Comparison of ENCODE assay signal across 21 cellular contexts in the genomic region with DNA sequence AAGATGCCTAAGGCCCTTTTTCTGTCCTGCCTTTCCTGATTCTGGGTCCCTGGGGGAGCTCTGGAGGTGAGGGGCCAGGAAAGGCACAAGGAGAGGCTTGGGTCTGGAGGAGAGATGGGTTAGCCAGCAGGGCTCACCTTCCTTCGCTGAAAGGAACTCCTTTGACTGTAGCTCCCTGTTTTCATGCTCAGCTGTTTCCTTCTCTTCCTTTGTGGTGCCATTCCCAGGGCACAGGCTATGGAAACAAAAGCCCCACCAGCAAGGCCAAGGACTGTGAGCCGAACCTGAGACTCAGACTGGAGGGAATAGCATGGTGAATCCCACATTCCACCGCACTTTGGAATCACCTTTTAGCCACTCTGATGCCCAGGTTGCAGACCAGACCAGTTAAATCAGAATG. TPM values are rescaled to one million over a fixed set of nuclear protein-coding genes. Genes with fewer than 3 reads are reported as not detected.
DNase-seq lines count a peak whose midpoint lies in the region; ATAC-seq lines count a peak whose summit lies in the region.
"Had no signal": no experiment of that assay in that cellular context is flagged by ENCODE, and none has a peak within 500 bp of the region (broad histone marks: within the 10 kb centered on the region; RNA-seq: fewer than 3 reads in every experiment).

No MANE protein-coding gene starts in this region.

- no peak overlapping the region for H3K27ac ChIP-seq in right cardiac atrium (ENCODE audit: low read length)
- H3K27ac ChIP-seq: C4-2B, SJSA1 had no signal

- H3K4me3 Mint-ChIP-seq in stimulated activated effector memory CD8-positive, alpha-beta T cell treated with anti-CD3 and anti-CD28 coated beads, Interleukin-12 subunit alpha, Interleukin-12 subunit beta, amount 100 ng/mL, for 72 hours, result no peak overlapping the region

- no peaks in the 10 kb centered on the region for H3K9me3 Mint-ChIP-seq in stimulated activated effector memory CD8-positive, alpha-beta T cell treated with anti-CD3 and anti-CD28 coated beads, Interleukin-12 subunit alpha, Interleukin-12 subunit beta, amount 100 ng/mL, for 72 hours

- H3K27ac Mint-ChIP-seq in stimulated activated effector memory CD8-positive, alpha-beta T cell treated with anti-CD3 and anti-CD28 coated beads, Interleukin-12 subunit alpha, Interleukin-12 subunit beta, amount 100 ng/mL, for 72 hours, result peak overlapping the region; percentile 70

- peaks cover 100% of the 10 kb centered on the region for H3K36me3 Mint-ChIP-seq in stimulated activated effector memory CD8-positive, alpha-beta T cell treated with anti-CD3 and anti-CD28 coated beads, Interleukin-12 subunit alpha, Interleukin-12 subunit beta, amount 100 ng/mL, for 72 hours

- no peaks in the 10 kb centered on the region for H3K9me3 ChIP-seq in right cardiac atrium (ENCODE audit: control insufficient read depth, low read length)
- H3K9me3 ChIP-seq: HAP-1, SJSA1 had no signal

- peaks cover 65% of the 10 kb centered on the region for H3K4me1 Mint-ChIP-seq in stimulated activated effector memory CD8-positive, alpha-beta T cell treated with anti-CD3 and anti-CD28 coated beads, Interleukin-12 subunit alpha, Interleukin-12 subunit beta, amount 100 ng/mL, for 72 hours

- DNase-seq in cardiac septum (ENCODE audit: low spot score), result peak; percentile 24
- DNase-seq in right cardiac atrium, result no peak
- DNase-seq in dermis blood vessel endothelial cell, result peak; percentile 75
- DNase-seq in stimulated activated effector memory CD8-positive, alpha-beta T cell treated with anti-CD3 and anti-CD28 coated beads, Interleukin-12 subunit alpha, Interleukin-12 subunit beta, amount 100 ng/mL, for 72 hours (ENCODE audit: low spot score in 2 of 2), result no peak
- no peak for DNase-seq in HCEC 1CT
- DNase-seq in NCI-H2171 (lab: John Stamatoyannopoulos, UW), result no peak
- DNase-seq: EL, GF-D8, KBM-7, NCI-H1105 treated with DMSO at 0.1 percent for 48 hours, NCI-H2029 treated with DMSO at 0.1 percent for 48 hours, NCI-H2171 treated with DMSO at 0.1 percent for 48 hours, NCI-H446, NCI-H526, OCI-M1 had no signal

- H3K4me1 ChIP-seq in right cardiac atrium (ENCODE audit: control insufficient read depth, insufficient read depth, low read length), result no peaks in the 10 kb centered on the region
- H3K4me1 ChIP-seq: HAP-1, SJSA1 had no signal

- intact Hi-C loops in cardiac septum (cut with DNase I), result no loop called here
- intact Hi-C loops in right cardiac atrium (cut with DNase I), result no loop called here

- H3K27me3 ChIP-seq in right cardiac atrium (ENCODE audit: control insufficient read depth, insufficient read depth), result no peaks in the 10 kb centered on the region
- H3K27me3 ChIP-seq: SJSA1 had no signal

- 83% methylated on average over 3 of the region's 3 CpGs for WGBS in right cardiac atrium

- no peak for ATAC-seq in right cardiac atrium
- ATAC-seq in stimulated activated effector memory CD8-positive, alpha-beta T cell treated with anti-CD3 and anti-CD28 coated beads, Interleukin-12 subunit alpha, Interleukin-12 subunit beta, amount 100 ng/mL, for 72 hours, result no peak
- ATAC-seq in HG03342 (IDR thresholded peaks at IDR 0.05; ENCODE audit: unreplicated experiment), result no peak

- H3K4me3 ChIP-seq in right cardiac atrium (ENCODE audit: low read length), result no peak overlapping the region
- H3K4me3 ChIP-seq: HAP-1, SJSA1 had no signal

RNA-seq across cellular contexts. Expression of gene SLC43A3, which starts 10.5 kb away (rescaled TPM):
- total RNA-seq in cardiac septum (26.7 TPM), right cardiac atrium (10 to 100 TPM; 24.1 to 37.0 (median 30.7) TPM), dermis blood vessel endothelial cell (57.7 and 101 TPM in 2 replicates)
- 20.7 TPM for polyA plus RNA-seq in right cardiac atrium

RNA-seq across cellular contexts. Expression of gene PRG2, which starts 26.0 kb away (rescaled TPM):
- total RNA-seq in cardiac septum (not detected), right cardiac atrium (under 1 TPM in 1 of 4 donors, not detected in 3; 0.23 TPM), dermis blood vessel endothelial cell (0.19 TPM in 1 of 2 replicates, not detected in the other)
- polyA plus RNA-seq in right cardiac atrium, result 0.16 TPM
- total RNA-seq: HT1080, Right ventricle myocardium inferior, SJSA1 had no signal

RNA-seq across cellular contexts. Expression of gene PRG3, which starts 35.5 kb away (rescaled TPM):
- total RNA-seq in cardiac septum (not detected), right cardiac atrium (not detected), dermis blood vessel endothelial cell (not detected in 2 replicates)
- not detected for polyA plus RNA-seq in right cardiac atrium
- total RNA-seq: HT1080, Right ventricle myocardium inferior, SJSA1 had no signal

RNA-seq across cellular contexts. Expression of gene RTN4RL2, which starts 43.9 kb away (rescaled TPM):
- total RNA-seq in cardiac septum, result 0.73 TPM
- 1 to 10 TPM in 1 of 4 donors, under 1 TPM in 3; 0.65 to 1.4 (median 0.79) TPM for total RNA-seq in right cardiac atrium
- polyA plus RNA-seq in right cardiac atrium, result 0.97 TPM
- total RNA-seq in dermis blood vessel endothelial cell, result 0.14 and 0.51 TPM in 2 replicates
- total RNA-seq: SJSA1 had no signal

Comparison
In these comparisons a context has a peak if more than half of its experiments do, and no peak if none do; other contexts are left out.
1. DNase-seq: peak in cardiac septum (single experiment) and dermis blood vessel endothelial cell (single experiment); none in right cardiac atrium (0 of 3), stimulated activated effector memory CD8-positive, alpha-beta T cell treated with anti-CD3 and anti-CD28 coated beads, Interleukin-12 subunit alpha, Interleukin-12 subunit beta, amount 100 ng/mL, for 72 hours (0 of 2), HCEC 1CT (single experiment) and NCI-H2171 (single experiment).